Comparison of ENCODE assay signal across 21 cellular contexts in genomic region chr5:135249658-135250057, GRCh38.
DNase-seq lines count a peak whose midpoint lies in the region; ATAC-seq and TF ChIP-seq lines count a peak whose summit lies in the region.
"Had no signal": no experiment of that assay in that cellular context is flagged by ENCODE, and none has a peak within 500 bp of the region (broad histone marks: within the 10 kb centered on the region; RNA-seq: fewer than 3 reads in every experiment).

No MANE protein-coding gene starts in this region.

- ATAC-seq in HCT116 (no peak), Right ventricle myocardium superior (ENCODE audit: poor library complexity) (no peak)
- ATAC-seq: heart left ventricle; psoas muscle; stimulated activated memory B cell treated with anti-CD40 and anti-IgM and Interleukin-4, amounts not matched to agents 10 μg/mL and 1 μg/mL and 100 μg/mL, for 72 hours had no signal

- H3K18ac ChIP-seq in neuronal stem cell (ENCODE audit: low read length), result peak overlapping the region; percentile 15

- no peak for TF ChIP-seq RAD21 in HCT116 (IDR thresholded peaks at IDR 0.05; ENCODE audit: low read depth)

- DNase-seq in A172 (ENCODE audit: low spot score) (peak; percentile 63), HCT116 (ENCODE audit: low read depth, low spot score) (no peak), amniotic epithelial cell (ENCODE audit: low read depth) (peak; percentile 18), neuronal stem cell (ENCODE audit: low spot score) (no peak), glomerular visceral epithelial cell (ENCODE audit: extremely low spot score) (no peak), Right ventricle myocardium superior (no peak), NCI-H128 (lab: John Stamatoyannopoulos, UW; ENCODE audit: unreplicated experiment) (no peak), NCI-H1694 (lab: John Stamatoyannopoulos, UW) (no peak)
- DNase-seq: activated CD4-positive, alpha-beta T cell treated with anti-CD3 and anti-CD28 coated beads, Interleukin-2, amount 50 U/mL, for 48 hours; CD4-positive, CD25-positive, alpha-beta regulatory T cell; GOT3; heart left ventricle; mammary epithelial cell; MM.1S; NCI-H2227 treated with DMSO at 0.1 percent for 48 hours; NK-92 treated with Interleukin-12 subunit alpha and Interleukin-12 subunit beta, amount 100 ng/mL, for 24 hours; psoas muscle; stimulated activated CD4-positive, alpha-beta T cell treated with anti-CD3 and anti-CD28 coated beads, Interleukin-12 subunit alpha, Interleukin-12 subunit beta, amount 100 ng/mL, for 4 hours had no signal

- WGBS in neuronal stem cell (ENCODE audit: extremely low coverage in 2 of 2, insufficient read length in 2 of 2, insufficient replicate concordance in 1 of 2), 2 donors, result no CpG with 5 or more reads among the region's 5 CpGs

- intact Hi-C loops in HCT116 (cut with micrococcal nuclease), result no loop called here
- intact Hi-C loops in Right ventricle myocardium superior (cut with DNase I), result no loop called here

- H2AK5ac ChIP-seq in neuronal stem cell (ENCODE audit: low read depth, low read length), result no peak overlapping the region

- POLR2A ChIA-PET in HCT116 (lab: Charles Lee), result no interaction called here

- CTCF ChIA-PET in HCT116 (lab: Charles Lee), result no interaction called here

- H3K14ac ChIP-seq in neuronal stem cell (ENCODE audit: low read length), result no peak overlapping the region

- H2BK5ac ChIP-seq in neuronal stem cell (ENCODE audit: low read length), result no peak overlapping the region

- H3K9me3 ChIP-seq in HCT116 (ENCODE audit: control insufficient read depth in 1 of 2, insufficient read depth in 1 of 2, low read depth in 1 of 2, low read length in 2 of 2), result no peaks in the 10 kb centered on the region
- H3K9me3 ChIP-seq in neuronal stem cell (replicated peaks in 1 of 2; ENCODE audit: control insufficient read depth in 2 of 2, insufficient read depth in 1 of 2, low read depth in 1 of 2, low read length in 2 of 2), result peaks cover 0 to 4% of the 10 kb centered on the region in 2 donors
- H3K9me3 ChIP-seq: heart left ventricle, psoas muscle, tibial nerve had no signal

- peak overlapping the region; percentile 33 for H2BK120ac ChIP-seq in neuronal stem cell (ENCODE audit: low read depth, low read length)

- no peak overlapping the region for H2BK15ac ChIP-seq in neuronal stem cell (ENCODE audit: low read length)

- H3K36me3 ChIP-seq in HCT116 (ENCODE audit: control insufficient read depth in 1 of 2, insufficient read depth in 2 of 2, low read length in 2 of 2) (no peaks in the 10 kb centered on the region), neuronal stem cell (replicated peaks in 1 of 2; ENCODE audit: control insufficient read depth in 2 of 2, insufficient read depth in 2 of 2, low read length in 2 of 2) (peaks cover 0 to 2% of the 10 kb centered on the region in 2 donors)
- H3K36me3 ChIP-seq: heart left ventricle, tibial nerve had no signal

- H3K4ac ChIP-seq in neuronal stem cell (ENCODE audit: low read length), result no peak overlapping the region

- TF ChIP-seq CTCF in HCT116 (IDR thresholded peaks at IDR 0.05 in 2 of 3, conservative IDR thresholded peaks at IDR 0.05 in 1 of 3; ENCODE audit: borderline replicate concordance in 1 of 3, insufficient read depth in 1 of 3, low read depth in 2 of 3, low read length in 2 of 3), result no peak

- H3K9ac ChIP-seq in HCT116 (ENCODE audit: low read length), result no peak overlapping the region
- no peak overlapping the region for H3K9ac ChIP-seq in neuronal stem cell (ENCODE audit: low read depth, low read length, poor library complexity)

- RAD21 ChIA-PET in HCT116 (lab: Charles Lee; ENCODE audit: low non-redundant PET in 1 of 2, low total read pairs in 2 of 2, uncharacterized antibody in 2 of 2, unreplicated experiment in 2 of 2), result no interaction called here

- no peak overlapping the region for H3K23ac ChIP-seq in neuronal stem cell (ENCODE audit: low read depth, low read length, poor library complexity)

- no peak overlapping the region for H3K27ac ChIP-seq in HCT116 (ENCODE audit: low read depth, low read length)
- no peak overlapping the region for H3K27ac ChIP-seq in neuronal stem cell (replicated peaks; ENCODE audit: low read length)
- H3K27ac ChIP-seq: dorsolateral prefrontal cortex, heart left ventricle, psoas muscle, tibial nerve had no signal

- H4K91ac ChIP-seq in neuronal stem cell (ENCODE audit: low read depth, low read length, poor library complexity), result no peak overlapping the region

- no TSS peak for BruUV-seq in HCT116 (replicated peaks; lab: Mats Ljungman, UMichigan)

- H3K4me2 ChIP-seq in HCT116 (ENCODE audit: low read length), result peak overlapping the region; percentile 42; the same call in 1 of the 2 replicates
- no peak overlapping the region for H3K4me2 ChIP-seq in neuronal stem cell (ENCODE audit: insufficient read depth, low read length, poor library complexity, severe bottlenecking)

- H3K4me1 ChIP-seq in HCT116 (ENCODE audit: control insufficient read depth in 1 of 2, insufficient read depth in 2 of 2, low read length in 2 of 2), result peaks cover 36 to 53% of the 10 kb centered on the region in 2 experiments
- peaks cover 0 to 28% of the 10 kb centered on the region in 2 donors for H3K4me1 ChIP-seq in neuronal stem cell (ENCODE audit: control insufficient read depth in 2 of 2, insufficient read depth in 1 of 2, low read depth in 1 of 2, low read length in 2 of 2)

- H3K79me2 ChIP-seq in HCT116 (ENCODE audit: insufficient read depth, low read length), result no peaks in the 10 kb centered on the region

- H3K79me1 ChIP-seq in neuronal stem cell (ENCODE audit: low read depth, low read length), result no peaks in the 10 kb centered on the region

- no peak overlapping the region for H4K8ac ChIP-seq in neuronal stem cell (ENCODE audit: low read depth, low read length)

- no peaks in the 10 kb centered on the region for H4K20me1 ChIP-seq in HCT116 (ENCODE audit: insufficient read depth)

- no peak overlapping the region for H2AFZ ChIP-seq in HCT116 (ENCODE audit: low read depth, low read length, poor library complexity, severe bottlenecking)
- H2AFZ ChIP-seq in neuronal stem cell (ENCODE audit: low read length), result no peak overlapping the region

- H2BK12ac ChIP-seq in neuronal stem cell (ENCODE audit: low read length), result no peak overlapping the region

- H3K4me3 ChIP-seq in HCT116 (replicated peaks in 1 of 2; ENCODE audit: low read depth in 1 of 2, low read length in 2 of 2) (no peak overlapping the region), neuronal stem cell (ENCODE audit: low read length in 2 of 2) (no peak overlapping the region)
- H3K4me3 ChIP-seq: dorsolateral prefrontal cortex, heart left ventricle, psoas muscle, tibial nerve had no signal

- no peak for TF ChIP-seq POLR2A in HCT116 (IDR thresholded peaks at IDR 0.05; ENCODE audit: borderline replicate concordance, extremely low read depth, insufficient read depth, insufficient read length)

- no peaks in the 10 kb centered on the region for H3K9me2 ChIP-seq in HCT116 (ENCODE audit: insufficient read depth)

- H3K27me3 ChIP-seq in HCT116 (ENCODE audit: insufficient read depth, low read length) (no peaks in the 10 kb centered on the region), neuronal stem cell (ENCODE audit: control insufficient read depth in 3 of 3, insufficient read depth in 3 of 3, low read depth in 1 of 3, low read length in 3 of 3) (no peaks in the 10 kb centered on the region)
- H3K27me3 ChIP-seq: dorsolateral prefrontal cortex, heart left ventricle, tibial nerve had no signal

TF ChIP-seq in HCT116, 20 proteins besides CTCF, POLR2A, EP300 and RAD21 (continues in another document):
- no peak for TF ChIP-seq EZH2 (IDR thresholded peaks at IDR 0.05)
- TF ChIP-seq JUND (IDR thresholded peaks at IDR 0.05), result no peak
- no peak for TF ChIP-seq SP1 (IDR thresholded peaks at IDR 0.05; ENCODE audit: low read depth)
- TF ChIP-seq FOSL1 (IDR thresholded peaks at IDR 0.05; ENCODE audit: low read depth), result no peak
- no peak for TF ChIP-seq POLR2AphosphoS5 (IDR thresholded peaks at IDR 0.05; ENCODE audit: low read depth, low read length)
- no peak for TF ChIP-seq ZFX (IDR thresholded peaks at IDR 0.05)
- no peak for TF ChIP-seq CBX3 (IDR thresholded peaks at IDR 0.05; ENCODE audit: low read depth)
- TF ChIP-seq CEBPB (IDR thresholded peaks at IDR 0.05; ENCODE audit: low read depth), result no peak
- TF ChIP-seq EGR1 (IDR thresholded peaks at IDR 0.05; ENCODE audit: low read depth), result no peak
- TF ChIP-seq REST (IDR thresholded peaks at IDR 0.05; ENCODE audit: low read depth), result no peak
- TF ChIP-seq ELF1 (IDR thresholded peaks at IDR 0.05; ENCODE audit: borderline replicate concordance, low read depth), result no peak

Comparison
In these comparisons a context has a peak if more than half of its experiments do, and no peak if none do; other contexts are left out.
1. DNase-seq: peak in A172 (single experiment) and amniotic epithelial cell (single experiment); none in HCT116 (single experiment), neuronal stem cell (single experiment), glomerular visceral epithelial cell (single experiment), Right ventricle myocardium superior (single experiment), NCI-H128 (single experiment) and NCI-H1694 (single experiment).